In the genomic region with DNA sequence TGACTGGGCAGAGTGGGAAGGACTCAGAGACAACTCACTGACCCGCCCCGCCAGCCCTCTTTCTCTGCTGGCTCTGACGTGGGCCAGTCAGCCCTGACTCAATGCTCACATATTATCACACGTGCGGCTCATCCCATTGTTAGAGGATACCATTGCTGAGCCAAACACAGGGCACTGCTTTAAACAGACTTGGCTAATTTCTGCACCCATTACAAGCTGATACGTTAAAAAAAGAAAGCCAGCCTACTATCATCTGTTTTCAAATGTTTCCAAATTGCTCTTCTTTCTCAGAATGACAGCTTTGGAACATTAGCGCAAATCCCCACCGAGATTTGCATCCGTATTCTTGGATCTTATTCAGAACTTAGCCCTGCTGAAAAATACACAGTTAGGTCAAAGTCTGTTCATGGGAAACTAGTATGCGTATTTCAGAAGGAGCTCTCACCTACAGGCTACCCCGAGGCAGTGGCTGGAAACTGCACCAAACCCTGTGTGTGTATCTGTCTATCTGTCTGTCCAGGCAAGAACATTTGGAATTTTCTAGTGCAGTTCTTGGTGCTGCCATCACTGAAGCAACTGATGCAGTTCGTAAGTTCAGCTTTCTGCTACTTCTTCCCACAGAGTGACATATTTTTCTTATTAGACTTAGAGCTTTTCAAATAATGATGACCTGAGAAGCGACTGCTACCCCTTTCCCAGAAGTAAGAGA, we compare ENCODE assay signal across 10 cellular contexts. TPM values are rescaled to one million over a fixed set of nuclear protein-coding genes. Genes with fewer than 3 reads are reported as not detected.
DNase-seq lines count a peak whose midpoint lies in the region; ATAC-seq, FAIRE-seq and TF ChIP-seq lines count a peak whose summit lies in the region.
"Had no signal": no experiment of that assay in that cellular context is flagged by ENCODE, and none has a peak within 500 bp of the region (broad histone marks: within the 10 kb centered on the region; RNA-seq: fewer than 3 reads in every experiment).

No MANE protein-coding gene starts in this region.

- TF ChIP-seq CTCF in bronchial epithelial cell (IDR thresholded peaks at IDR 0.05; ENCODE audit: insufficient read depth, low read length, severe bottlenecking): no peak

- FAIRE-seq in H54 (lab: Jason Lieb, UNC) (no peak), bronchial epithelial cell (lab: Jason Lieb, UNC) (no peak)

- DNase-seq in H54 (ENCODE audit: insufficient read length, low spot score): peak; percentile 35
- peak; percentile 76 for DNase-seq in bronchial epithelial cell (ENCODE audit: low read depth)
- peak; percentile 91 for DNase-seq in hepatic stellate cell (ENCODE audit: low spot score)
- DNase-seq in skeletal muscle cell (ENCODE audit: low read depth): peak; percentile 90
- no peak for DNase-seq in NCI-H2107 treated with DMSO at 0.1 percent for 48 hours (lab: John Stamatoyannopoulos, UW; ENCODE audit: unreplicated experiment)
- DNase-seq: activated T-cell treated with anti-CD3 and anti-CD28 coated beads for 4 hours, NCI-H1092 treated with DMSO at 0.1 percent for 48 hours had no signal

- ATAC-seq in GM18511 (IDR thresholded peaks at IDR 0.05; ENCODE audit: unreplicated experiment) (no peak), GM18861 (IDR thresholded peaks at IDR 0.05; ENCODE audit: unreplicated experiment) (no peak), HG02798 (IDR thresholded peaks at IDR 0.05; ENCODE audit: poor library complexity, unreplicated experiment) (no peak)

- H3K27me3 ChIP-seq in bronchial epithelial cell (ENCODE audit: control insufficient read depth, insufficient read depth, low read length): no peaks in the 10 kb centered on the region

- H3K4me3 ChIP-seq in bronchial epithelial cell (ENCODE audit: low read depth, low read length): no peak overlapping the region
- peak overlapping the region; percentile 10 for H3K4me3 ChIP-seq in skeletal muscle cell (ENCODE audit: low read depth, low read length)

- H3K36me3 ChIP-seq in bronchial epithelial cell (ENCODE audit: control insufficient read depth, insufficient read depth, low read length): no peaks in the 10 kb centered on the region

- no peak for TF ChIP-seq POLR2A in H54 (IDR thresholded peaks at IDR 0.05; ENCODE audit: low read depth, low read length)

RNA-seq across cellular contexts. Expression of gene RAMACL, which starts 32.8 kb away (rescaled TPM):
- total RNA-seq in bronchial epithelial cell: 1.6 and 1.7 TPM in 2 replicates
